Comparison of ENCODE assay signal across 8 cellular contexts in genomic region chr14:32560213-32560857, GRCh38.
DNase-seq lines count a peak whose midpoint lies in the region; ATAC-seq, FAIRE-seq and TF ChIP-seq lines count a peak whose summit lies in the region.

No MANE protein-coding gene starts in this region.

- no peaks in the 10 kb centered on the region for H3K9me3 ChIP-seq in OCI-LY1 (ENCODE audit: low read length)
- H3K9me3 ChIP-seq in GM12878 (replicated peaks; ENCODE audit: control insufficient read depth, insufficient read depth, low read length): no peaks in the 10 kb centered on the region
- no peaks in the 10 kb centered on the region for H3K9me3 ChIP-seq in gastrocnemius medialis

- H3K4me1 ChIP-seq in KMS-11 (ENCODE audit: low read depth, poor library complexity, severe bottlenecking): no peaks in the 10 kb centered on the region
- no peaks in the 10 kb centered on the region for H3K4me1 ChIP-seq in OCI-LY1 (ENCODE audit: insufficient read depth, low read length, severe bottlenecking)
- H3K4me1 ChIP-seq in GM12878 (ENCODE audit: control insufficient read depth, insufficient read depth, low read length): no peaks in the 10 kb centered on the region
- H3K4me1 ChIP-seq in gastrocnemius medialis: peaks cover 34 to 48% of the 10 kb centered on the region in 2 donors

- in situ Hi-C loops in GM12878 (cut with MboI) (no loop called here), gastrocnemius medialis (cut with MboI; ENCODE audit: low sequenced_read_pairs in 4 of 4) (loop anchor here in 2 of 4 donors (25.0 kb wide), 3 partner anchors 298 to 498 kb away; partner anchors contain the start of gene ARHGAP5 (in 1 of the 2))

- H3F3A ChIP-seq in OCI-LY1 (ENCODE audit: insufficient read depth, low read length): no peaks in the 10 kb centered on the region

- DNase-seq in DMS53 treated with DMSO at 0.1 percent for 48 hours (lab: John Stamatoyannopoulos, UW; ENCODE audit: unreplicated experiment): peak; percentile 74
- no peak for DNase-seq in GM12878 (ENCODE audit: low read depth, low spot score)
- peak in 31 of 51 donors; percentile 4 to 79 (median 38) for DNase-seq in hypothalamus (lab: John Stamatoyannopoulos, UW)
- DNase-seq in gastrocnemius medialis: peak; percentile 45 to 51
- DNase-seq in mesenteric fat pad (ENCODE audit: low spot score): no peak

- intact Hi-C loops in GM12878 (cut with micrococcal nuclease; ENCODE audit: unreplicated experiment) (loop anchor here (1.0 to 5.0 kb wide), 4 partner anchors 301 to 634 kb away; no protein-coding TSS in a partner anchor), gastrocnemius medialis (cut with DNase I; ENCODE audit: low total_unique reads) (loop anchor here (1.0 to 2.0 kb wide), 2 partner anchors 89 to 488 kb away; no protein-coding TSS in a partner anchor)

- peak; percentile 73 for FAIRE-seq in GM12878 (lab: Jason Lieb, UNC)

- WGBS in GM12878 (ENCODE audit: insufficient coverage, insufficient replicate concordance, low lambda C conversion rate, missing lambda C conversion rate): 25% methylated on average over 9 of the region's 9 CpGs

- no TSS peak for BruUV-seq in GM12878 (replicated peaks; lab: Mats Ljungman, UMichigan)

- no peaks in the 10 kb centered on the region for H4K20me1 ChIP-seq in KMS-11 (ENCODE audit: insufficient read depth)
- H4K20me1 ChIP-seq in OCI-LY1 (ENCODE audit: insufficient read depth, low read length): no peaks in the 10 kb centered on the region
- H4K20me1 ChIP-seq in GM12878 (ENCODE audit: control insufficient read depth, insufficient read depth): no peaks in the 10 kb centered on the region

- TF ChIP-seq POLR2A in GM12878 (IDR thresholded peaks at IDR 0.05; ENCODE audit: low read depth, low read length) (no peak), gastrocnemius medialis (IDR thresholded peaks at IDR 0.05) (no peak)

- H3K9ac ChIP-seq in KMS-11 (no peak overlapping the region), OCI-LY1 (ENCODE audit: low read length) (no peak overlapping the region), GM12878 (ENCODE audit: control insufficient read depth, insufficient read depth, low read length) (no peak overlapping the region)

- H3K79me2 ChIP-seq in KMS-11 (ENCODE audit: insufficient read depth, low read depth) (no peaks in the 10 kb centered on the region), OCI-LY1 (ENCODE audit: insufficient read depth, low read length) (no peaks in the 10 kb centered on the region), GM12878 (ENCODE audit: control insufficient read depth, insufficient read depth, low read length) (no peaks in the 10 kb centered on the region)

- H3K4me2 ChIP-seq in KMS-11 (no peak overlapping the region), OCI-LY1 (ENCODE audit: low read length) (no peak overlapping the region), GM12878 (ENCODE audit: control insufficient read depth, insufficient read depth) (no peak overlapping the region)

- no peak overlapping the region for H2AFZ ChIP-seq in KMS-11 (ENCODE audit: low read depth)
- no peak overlapping the region for H2AFZ ChIP-seq in OCI-LY1 (ENCODE audit: low read length)
- no peak overlapping the region for H2AFZ ChIP-seq in GM12878 (ENCODE audit: control insufficient read depth, low read depth, low read length)

- ATAC-seq in GM21390 (IDR thresholded peaks at IDR 0.05; ENCODE audit: unreplicated experiment) (peak; percentile 81), GM12878 (peak; percentile 85), gastrocnemius medialis (peak; percentile 80 to 94)

- no peaks in the 10 kb centered on the region for H3K9me2 ChIP-seq in OCI-LY1 (ENCODE audit: low read depth, low read length)

- TF ChIP-seq CTCF in KMS-11 (conservative IDR thresholded peaks at IDR 0.05; ENCODE audit: low read depth, low read length) (peak; percentile 80), OCI-LY1 (IDR thresholded peaks at IDR 0.05; ENCODE audit: low read length) (peak; percentile 88), GM12878 (IDR thresholded peaks at IDR 0.05 in 2 of 3, conservative IDR thresholded peaks at IDR 0.05 in 1 of 3; ENCODE audit: control insufficient read depth in 2 of 3, extremely low read depth in 1 of 3, insufficient read depth in 1 of 3, low read depth in 3 of 3, low read length in 3 of 3) (peak; percentile 82 to 90 (median 87)), gastrocnemius medialis (IDR thresholded peaks at IDR 0.05 in 4 of 5, conservative IDR thresholded peaks at IDR 0.05 in 1 of 5) (peak; percentile 62 to 92 (median 87))

- H3K27me3 ChIP-seq in KMS-11 (ENCODE audit: insufficient read depth, low read depth): no peaks in the 10 kb centered on the region
- no peaks in the 10 kb centered on the region for H3K27me3 ChIP-seq in OCI-LY1 (ENCODE audit: insufficient read depth, low read length)
- no peaks in the 10 kb centered on the region for H3K27me3 ChIP-seq in GM12878 (replicated peaks in 1 of 2; ENCODE audit: control insufficient read depth in 2 of 2, insufficient read depth in 2 of 2, low read length in 1 of 2)
- H3K27me3 ChIP-seq in gastrocnemius medialis: no peaks in the 10 kb centered on the region

- SMC1A ChIA-PET in GM12878 (lab: Charles Lee; ENCODE audit: uncharacterized antibody, unreplicated experiment): interaction anchor here (0.7 to 2.1 kb wide), 9 partner anchors 15 to 634 kb away, joined by 3 to 9 read pairs (median 4); no protein-coding TSS in a partner anchor

- H3K36me3 ChIP-seq in KMS-11 (ENCODE audit: insufficient read depth) (no peaks in the 10 kb centered on the region), OCI-LY1 (ENCODE audit: insufficient read depth, low read length) (no peaks in the 10 kb centered on the region), GM12878 (ENCODE audit: control insufficient read depth in 2 of 2, insufficient read depth in 2 of 2, low read length in 1 of 2) (no peaks in the 10 kb centered on the region), gastrocnemius medialis (no peaks in the 10 kb centered on the region)

- CTCF ChIA-PET in GM12878 (lab: Yijun Ruan, JAX): interaction anchor here (0.5 to 3.3 kb wide), 20 partner anchors 9 to 1050 kb away, joined by 3 to 20 read pairs (median 6); no protein-coding TSS in a partner anchor

- POLR2A ChIA-PET in GM12878 (lab: Charles Lee): interaction anchor here (0.7 kb wide), 1 partner anchor 157 kb away, joined by 5 read pairs; no protein-coding TSS in a partner anchor

- TF ChIP-seq RAD21 in GM12878 (IDR thresholded peaks at IDR 0.05; ENCODE audit: insufficient read depth, low read depth, low read length): peak; percentile 88

- RAD21 ChIA-PET in GM12878 (lab: Charles Lee; ENCODE audit: unreplicated experiment): interaction anchor here (0.8 to 1.9 kb wide), 7 partner anchors 11 to 487 kb away, joined by 3 to 7 read pairs (median 4); no protein-coding TSS in a partner anchor

- H3K4me3 ChIP-seq in KMS-11 (IDR thresholded peaks at IDR 0.05; ENCODE audit: insufficient read depth, low read depth, low read length) (no peak overlapping the region), OCI-LY1 (ENCODE audit: low read depth, low read length, poor library complexity, severe bottlenecking) (no peak overlapping the region), GM12878 (no peak overlapping the region), gastrocnemius medialis (no peak overlapping the region)

- H3K27ac ChIP-seq in KMS-11 (no peak overlapping the region), OCI-LY1 (ENCODE audit: low read depth, low read length, poor library complexity, severe bottlenecking) (no peak overlapping the region), GM12878 (ENCODE audit: control insufficient read depth, insufficient read depth) (no peak overlapping the region), gastrocnemius medialis (peak overlapping the region in 2 of 4 donors; percentile 8 to 14)

- no peak for TF ChIP-seq EP300 in GM12878 (IDR thresholded peaks at IDR 0.05; ENCODE audit: borderline replicate concordance in 1 of 2, control insufficient read depth in 1 of 2, low read depth in 2 of 2, low read length in 2 of 2)

TF ChIP-seq in GM12878, 131 proteins besides CTCF, POLR2A, EP300 and RAD21:
- TF ChIP-seq E4F1 (IDR thresholded peaks at IDR 0.05; ENCODE audit: borderline replicate concordance, partially characterized antibody) (no peak), SMC3 (IDR thresholded peaks at IDR 0.05; ENCODE audit: borderline replicate concordance, low read length) (peak; percentile 70)

Comparison
In these comparisons a context has a peak if more than half of its experiments do, and no peak if none do; other contexts are left out.
1. DNase-seq: peak in DMS53 treated with DMSO at 0.1 percent for 48 hours (single experiment), hypothalamus (31 of 51) and gastrocnemius medialis (2 of 2); none in GM12878 (single experiment) and mesenteric fat pad (single experiment).
2. Peak in every context shown above with its lines, with median percentiles within 50 percentile points of each other: ATAC-seq and CTCF ChIP-seq.